Comparison of ENCODE assay signal across 16 cellular contexts in genomic region chr13:112899618-112900600, GRCh38.
"Had no signal": no experiment of that assay in that cellular context is flagged by ENCODE, and none has a peak within 500 bp of the region (broad histone marks: within the 10 kb centered on the region; RNA-seq: fewer than 3 reads in every experiment).

No MANE protein-coding gene starts in this region.

- H3K27ac Mint-ChIP-seq: activated CD4-positive, alpha-beta memory T cell treated with anti-CD3 and anti-CD28 coated beads for 36 hours; activated naive CD8-positive, alpha-beta T cell treated with anti-CD3 and anti-CD28 coated beads for 36 hours; activated T-cell treated with anti-CD3 and anti-CD28 coated beads, Interleukin-2, amount 50 U/mL, for 24 hours; mesothelial cell of epicardium had no signal

- H3K9me3 Mint-ChIP-seq: central memory CD8-positive, alpha-beta T cell had no signal

- DNase-seq: activated CD4-positive, alpha-beta memory T cell treated with anti-CD3 and anti-CD28 coated beads for 36 hours; activated naive CD8-positive, alpha-beta T cell treated with anti-CD3 and anti-CD28 coated beads for 36 hours; activated T-cell treated with anti-CD3 and anti-CD28 coated beads, Interleukin-2, amount 50 U/mL, for 24 hours; amygdala; cortex of kidney; effector CD4-positive, alpha-beta T cell; foreskin fibroblast; small intestine had no signal

- H3K4me3 ChIP-seq: body of pancreas, lower lobe of right lung, thoracic aorta, uterus had no signal

- H3K27me3 Mint-ChIP-seq: activated naive CD8-positive, alpha-beta T cell treated with anti-CD3 and anti-CD28 coated beads for 36 hours had no signal

- H3K4me1 Mint-ChIP-seq: activated naive CD8-positive, alpha-beta T cell treated with anti-CD3 and anti-CD28 coated beads for 36 hours; central memory CD8-positive, alpha-beta T cell had no signal

- H3K36me3 Mint-ChIP-seq: activated CD4-positive, alpha-beta memory T cell treated with anti-CD3 and anti-CD28 coated beads for 36 hours; activated naive CD8-positive, alpha-beta T cell treated with anti-CD3 and anti-CD28 coated beads for 36 hours had no signal

- H3K9me3 ChIP-seq: body of pancreas, lower lobe of right lung, neutrophil, thoracic aorta, uterus had no signal

- H3K4me3 Mint-ChIP-seq: activated CD4-positive, alpha-beta memory T cell treated with anti-CD3 and anti-CD28 coated beads for 36 hours; activated naive CD8-positive, alpha-beta T cell treated with anti-CD3 and anti-CD28 coated beads for 36 hours; activated T-cell treated with anti-CD3 and anti-CD28 coated beads, Interleukin-2, amount 50 U/mL, for 24 hours; central memory CD8-positive, alpha-beta T cell; mesothelial cell of epicardium had no signal

- H3K27me3 ChIP-seq: body of pancreas had no signal

- H3K27ac ChIP-seq: lower lobe of right lung, neutrophil, thoracic aorta, uterus had no signal

- H3K36me3 ChIP-seq: lower lobe of right lung, neutrophil, thoracic aorta, uterus had no signal

- ATAC-seq: body of pancreas, lower lobe of right lung had no signal

- FAIRE-seq: endothelial cell of umbilical vein, small intestine had no signal
